In the genomic region with DNA sequence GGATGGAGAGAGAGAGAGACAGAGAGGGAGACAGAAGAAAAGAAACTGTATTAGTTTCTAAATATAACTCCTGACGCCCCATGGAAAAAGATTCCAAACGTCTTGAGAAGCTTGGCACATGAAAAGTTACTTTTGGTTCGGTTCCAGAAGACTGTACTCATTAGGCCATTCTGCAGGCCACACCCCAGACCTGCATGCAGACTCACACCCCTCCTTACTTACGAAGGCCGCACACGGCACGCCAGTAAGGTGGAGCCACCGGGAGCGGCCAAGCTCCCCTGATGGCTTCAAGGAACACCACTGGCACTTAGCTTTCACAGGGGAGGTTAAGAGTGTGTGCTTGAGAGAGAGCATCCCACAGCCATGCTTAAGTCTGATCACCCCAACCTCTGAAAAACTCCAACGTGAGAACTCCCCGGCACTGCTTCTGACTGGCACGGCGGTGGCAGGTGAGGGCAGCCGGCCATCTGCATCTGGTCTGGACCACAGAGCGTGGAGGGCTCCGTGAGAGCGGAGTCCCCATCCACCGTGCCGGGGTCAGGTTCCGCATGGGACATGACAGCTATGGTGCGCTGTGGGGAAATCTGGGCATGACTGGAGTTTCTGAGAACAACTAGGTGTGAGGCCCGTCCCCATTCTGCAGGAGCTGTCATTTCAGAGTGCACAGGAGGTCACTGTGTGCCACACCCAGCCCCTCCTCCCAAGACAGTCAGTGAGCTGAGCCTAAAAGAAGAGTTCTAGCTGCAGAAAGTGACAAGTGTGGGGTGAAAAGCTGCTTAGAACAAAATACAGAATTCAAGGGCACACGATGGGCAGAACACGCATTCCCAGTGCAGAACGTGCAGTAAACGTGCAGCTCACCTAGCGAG, we compare ENCODE assay signal across 8 cellular contexts.
A peak's percentile ranks its signal among the peaks of the same experiment; 100 is the strongest.
DNase-seq lines count a peak whose midpoint lies in the region; ATAC-seq and TF ChIP-seq lines count a peak whose summit lies in the region.

No MANE protein-coding gene starts in this region.

- H3K36me3 Mint-ChIP-seq in T-helper 17 cell (ENCODE audit: low read depth): peaks cover 7% of the 10 kb centered on the region
- peaks cover 30% of the 10 kb centered on the region for H3K36me3 Mint-ChIP-seq in progenitor cell of endocrine pancreas (ENCODE audit: insufficient read depth)

- peaks cover 42% of the 10 kb centered on the region for H3K4me1 Mint-ChIP-seq in T-helper 17 cell
- peaks cover 27% of the 10 kb centered on the region for H3K4me1 Mint-ChIP-seq in progenitor cell of endocrine pancreas (ENCODE audit: low read depth)

- H3K27ac Mint-ChIP-seq in T-helper 17 cell: peak overlapping the region; percentile 78
- H3K27ac Mint-ChIP-seq in progenitor cell of endocrine pancreas: peak overlapping the region; percentile 14

- H3K27me3 Mint-ChIP-seq in T-helper 17 cell: no peaks in the 10 kb centered on the region
- no peaks in the 10 kb centered on the region for H3K27me3 Mint-ChIP-seq in progenitor cell of endocrine pancreas

- H3K4me3 ChIP-seq in BJ (ENCODE audit: low read depth, low read length) (no peak overlapping the region), fibroblast of mammary gland (ENCODE audit: control insufficient read depth, low read depth, low read length) (no peak overlapping the region)

- DNase-seq in BJ (ENCODE audit: low read depth): peak; percentile 66
- no peak for DNase-seq in T-helper 17 cell
- DNase-seq in fibroblast of mammary gland (ENCODE audit: low read depth): peak; percentile 95
- DNase-seq in progenitor cell of endocrine pancreas (ENCODE audit: low spot score, unreplicated experiment): no peak
- no peak for DNase-seq in SKM-1 treated with dmso at 0.1 percent for 144 hours (lab: John Stamatoyannopoulos, UW; ENCODE audit: unreplicated experiment)

- POLR2A ChIA-PET in BJ (lab: Charles Lee): no interaction called here

- H3K9me3 ChIP-seq in T-helper 17 cell (ENCODE audit: control insufficient read depth, low read length, poor library complexity, severe bottlenecking): no peaks in the 10 kb centered on the region

- TF ChIP-seq CTCF in BJ (IDR thresholded peaks at IDR 0.05; ENCODE audit: insufficient read depth, low read depth, low read length) (no peak), fibroblast of mammary gland (conservative IDR thresholded peaks at IDR 0.05; ENCODE audit: control insufficient read depth, insufficient read depth, low read depth, low read length) (no peak), progenitor cell of endocrine pancreas (IDR thresholded peaks at IDR 0.05; ENCODE audit: unreplicated experiment) (no peak)

- no peaks in the 10 kb centered on the region for H3K27me3 ChIP-seq in BJ (ENCODE audit: control insufficient read depth, insufficient read depth, low read length)

- H3K4me3 Mint-ChIP-seq in T-helper 17 cell: no peak overlapping the region
- H3K4me3 Mint-ChIP-seq in progenitor cell of endocrine pancreas (ENCODE audit: low read depth): no peak overlapping the region

- H3K36me3 ChIP-seq in BJ (ENCODE audit: control insufficient read depth, insufficient read depth, low read length): peaks cover 60% of the 10 kb centered on the region

- ATAC-seq in T-helper 17 cell: no peak
- no peak for ATAC-seq in HG03460 (IDR thresholded peaks at IDR 0.05; ENCODE audit: unreplicated experiment)
- ATAC-seq in HG02798 (IDR thresholded peaks at IDR 0.05; ENCODE audit: poor library complexity, unreplicated experiment): no peak
- no peak for ATAC-seq in GM19452 (IDR thresholded peaks at IDR 0.05; ENCODE audit: unreplicated experiment)

- CTCF ChIA-PET in BJ (lab: Yijun Ruan, JAX): interaction anchor here (0.6 to 3.9 kb wide), 7 partner anchors 10 to 150 kb away, joined by 3 to 24 read pairs (median 3); no protein-coding TSS in a partner anchor

- no peaks in the 10 kb centered on the region for H3K9me3 Mint-ChIP-seq in progenitor cell of endocrine pancreas (ENCODE audit: low read depth)

Comparison
In these comparisons a context has a peak if more than half of its experiments do, and no peak if none do; other contexts are left out.
1. DNase-seq: peak in BJ (single experiment) and fibroblast of mammary gland (single experiment); none in T-helper 17 cell (0 of 3), progenitor cell of endocrine pancreas (single experiment) and SKM-1 treated with dmso at 0.1 percent for 144 hours (single experiment).